ENCODE assay signal across 22 cellular contexts in genomic region chr4:128168701-128169100, GRCh38.
DNase-seq lines count a peak whose midpoint lies in the region; ATAC-seq, FAIRE-seq and TF ChIP-seq lines count a peak whose summit lies in the region.
"Had no signal": no experiment of that assay in that cellular context is flagged by ENCODE, and none has a peak within 500 bp of the region (broad histone marks: within the 10 kb centered on the region; RNA-seq: fewer than 3 reads in every experiment).

No MANE protein-coding gene starts in this region.

- WGBS in K562 (ENCODE audit: insufficient coverage, low coverage, missing lambda C conversion rate) = 66% methylated on average over 2 of the region's 2 CpGs

- POLR2A ChIA-PET in K562 (lab: Yijun Ruan, JAX) = no interaction called here

- H2AFZ ChIP-seq in K562 (ENCODE audit: low read depth, low read length) = no peak overlapping the region
- H2AFZ ChIP-seq: GM23248 had no signal

- no peaks in the 10 kb centered on the region for H3K27me3 ChIP-seq in K562 (ENCODE audit: control insufficient read depth in 2 of 2, insufficient read depth in 2 of 2, low read length in 2 of 2)
- H3K27me3 ChIP-seq: BLaER1 treated with 17β-estradiol and CSF1 and Interleukin-3, amounts not matched to agents 10 nM and 100 nM had no signal

- DNase-seq in AG10803 (ENCODE audit: low read depth) = peak; percentile 24
- DNase-seq in M059J (ENCODE audit: low read depth) = peak; percentile 39
- no peak for DNase-seq in K562 (ENCODE audit: extremely low read depth in 1 of 4, low spot score in 3 of 4)
- peak; percentile 8 for DNase-seq in renal cortical epithelial cell (ENCODE audit: low read depth)
- DNase-seq in activated CD4-positive, alpha-beta T cell treated with anti-CD3 and anti-CD28 coated beads for 4 hours = no peak
- DNase-seq in activated CD4-positive, CD25-positive, alpha-beta regulatory T cell (lab: John Stamatoyannopoulos, UW) = no peak
- DNase-seq: Calu3; CD8-positive, alpha-beta T cell; DMS 273 treated with DMSO at 0.1 percent for 48 hours; DMS53; DND-41; EL; GM23248; HCEC 1CT had no signal

- no peak for TF ChIP-seq RAD21 in K562 (CRISPR knock-in tag; conservative IDR thresholded peaks at IDR 0.05 in 1 of 2, IDR thresholded peaks at IDR 0.05 in 1 of 2)

- no peaks in the 10 kb centered on the region for H3K9me1 ChIP-seq in K562 (ENCODE audit: control insufficient read depth, insufficient read depth, low read length)

- TF ChIP-seq POLR2A in K562 (conservative IDR thresholded peaks at IDR 0.05) = no peak

- FAIRE-seq in K562 (lab: Jason Lieb, UNC) = peak; percentile 6
- FAIRE-seq: A549, GM12878, H54, HepG2 had no signal

- no peaks in the 10 kb centered on the region for H3K36me3 ChIP-seq in K562 (ENCODE audit: control insufficient read depth, insufficient read depth, low read length)

- BruUV-seq in K562 (replicated peaks; lab: Mats Ljungman, UMichigan) = no TSS peak

- TF ChIP-seq EP300 in K562 (IDR thresholded peaks at IDR 0.05; ENCODE audit: low read length) = no peak

- H3K79me2 ChIP-seq in K562 (ENCODE audit: control insufficient read depth, insufficient read depth, low read length) = no peaks in the 10 kb centered on the region

- H3K9ac ChIP-seq in K562 (ENCODE audit: insufficient read depth in 1 of 2, low read depth in 2 of 2, low read length in 2 of 2) = no peak overlapping the region
- H3K9ac ChIP-seq: BLaER1 treated with 17β-estradiol and CSF1 and Interleukin-3, amounts not matched to agents 10 nM and 100 nM; GM23248 had no signal

- no peak overlapping the region for H3K4me2 ChIP-seq in K562 (ENCODE audit: insufficient read depth, low read length)
- H3K4me2 ChIP-seq: A549; BLaER1 treated with 17β-estradiol and CSF1 and Interleukin-3, amounts not matched to agents 10 nM and 100 nM had no signal

- ATAC-seq in K562 = no peak
- ATAC-seq in HG03280 (IDR thresholded peaks at IDR 0.05; ENCODE audit: unreplicated experiment) = no peak
- ATAC-seq: A549; CD8-positive, alpha-beta T cell; GM12878; HepG2 had no signal

- H3K4me3 ChIP-seq in AG10803 (ENCODE audit: low read length) (no peak overlapping the region), K562 (no peak overlapping the region)
- H3K4me3 ChIP-seq: A549; BLaER1 treated with 17β-estradiol and CSF1 and Interleukin-3, amounts not matched to agents 10 nM and 100 nM; GM12878; GM23248 had no signal

- in situ Hi-C loops in K562 (cut with MboI) = no loop called here

- CTCF ChIA-PET in K562 (lab: Yijun Ruan, JAX; ENCODE audit: low intra/inter-chr PET ratio) = no interaction called here

- intact Hi-C loops in K562 (cut with micrococcal nuclease) = no loop called here

- no peak overlapping the region for H3K27ac ChIP-seq in K562 (ENCODE audit: extremely low read depth, low read depth, low read length)
- H3K27ac ChIP-seq: 22Rv1; A549; BLaER1 treated with 17β-estradiol and CSF1 and Interleukin-3, amounts not matched to agents 10 nM and 100 nM; GM23248; HL-60 had no signal

- H3K9me3 ChIP-seq in K562 (replicated peaks; ENCODE audit: control insufficient read depth, insufficient read depth, low read depth, low read length) = no peaks in the 10 kb centered on the region
- H3K9me3 ChIP-seq: A549; BLaER1 treated with 17β-estradiol and CSF1 and Interleukin-3, amounts not matched to agents 10 nM and 100 nM had no signal

- H4K20me1 ChIP-seq in K562 (replicated peaks; ENCODE audit: control insufficient read depth, insufficient read depth, low read length) = no peaks in the 10 kb centered on the region
- H4K20me1 ChIP-seq: BLaER1 treated with 17β-estradiol and CSF1 and Interleukin-3, amounts not matched to agents 10 nM and 100 nM had no signal

- TF ChIP-seq CTCF in AG10803 (conservative IDR thresholded peaks at IDR 0.05; ENCODE audit: low read length) (no peak), K562 (IDR thresholded peaks at IDR 0.05 in 2 of 3, conservative IDR thresholded peaks at IDR 0.05 in 1 of 3; ENCODE audit: insufficient read depth in 2 of 3, low read depth in 1 of 3, low read length in 3 of 3) (no peak)

- no peaks in the 10 kb centered on the region for H3K4me1 ChIP-seq in K562 (replicated peaks in 1 of 2; ENCODE audit: control insufficient read depth in 2 of 2, insufficient read depth in 2 of 2, low read length in 2 of 2)
- H3K4me1 ChIP-seq: BLaER1 treated with 17β-estradiol and CSF1 and Interleukin-3, amounts not matched to agents 10 nM and 100 nM had no signal

TF ChIP-seq in K562, 482 proteins besides CTCF, POLR2A, EP300 and RAD21:
- TF ChIP-seq ZNF311 (CRISPR knock-in tag; IDR thresholded peaks at IDR 0.05) (no peak), ZNF277 (CRISPR knock-in tag; IDR thresholded peaks at IDR 0.05; ENCODE audit: borderline replicate concordance) (no peak), RFX5 (IDR thresholded peaks at IDR 0.05; ENCODE audit: low read depth, low read length) (no peak)

Comparison
In these comparisons a context has a peak if more than half of its experiments do, and no peak if none do; other contexts are left out.
1. DNase-seq: peak in AG10803 (single experiment), M059J (single experiment) and renal cortical epithelial cell (single experiment); none in K562 (0 of 4), activated CD4-positive, alpha-beta T cell treated with anti-CD3 and anti-CD28 coated beads for 4 hours (0 of 2) and activated CD4-positive, CD25-positive, alpha-beta regulatory T cell (0 of 4).